Comparison of ENCODE assay signal across 18 cellular contexts in the genomic region with DNA sequence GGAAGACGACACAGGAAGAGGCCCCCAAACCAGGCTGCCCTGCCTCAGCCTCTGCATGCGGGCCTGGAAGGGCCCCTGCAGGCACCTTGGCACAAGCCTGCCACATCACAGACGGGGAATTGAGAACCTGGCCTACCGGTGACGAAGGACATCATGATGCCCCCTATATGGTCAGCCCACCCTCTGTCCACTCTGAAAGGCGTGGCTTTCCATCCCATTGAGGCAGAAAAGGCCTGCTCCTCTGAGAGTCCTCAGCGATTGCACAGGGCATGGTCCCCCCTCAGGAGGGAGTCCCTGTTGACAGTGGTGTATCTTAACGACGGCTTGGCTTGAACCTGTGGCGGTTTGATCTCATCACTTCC. TPM values are rescaled to one million over a fixed set of nuclear protein-coding genes. Genes with fewer than 3 reads are reported as not detected.
DNase-seq lines count a peak whose midpoint lies in the region; ATAC-seq, FAIRE-seq and TF ChIP-seq lines count a peak whose summit lies in the region.
"Had no signal": no experiment of that assay in that cellular context is flagged by ENCODE, and none has a peak within 500 bp of the region (broad histone marks: within the 10 kb centered on the region; RNA-seq: fewer than 3 reads in every experiment).

No MANE protein-coding gene starts in this region.

- H3K9me3 ChIP-seq in right atrium auricular region, result no peaks in the 10 kb centered on the region
- peaks cover 17% of the 10 kb centered on the region for H3K9me3 ChIP-seq in WERI-Rb-1 (ENCODE audit: severe bottlenecking)
- no peaks in the 10 kb centered on the region for H3K9me3 ChIP-seq in kidney (ENCODE audit: control insufficient read depth in 1 of 2, low read length in 2 of 2)
- H3K9me3 ChIP-seq in tibial artery, result no peaks in the 10 kb centered on the region
- H3K9me3 ChIP-seq: A549 had no signal

- H3K4me1 ChIP-seq in right atrium auricular region (no peaks in the 10 kb centered on the region), kidney (ENCODE audit: control insufficient read depth in 1 of 2, insufficient read depth in 1 of 2, low read depth in 1 of 2, low read length in 2 of 2) (no peaks in the 10 kb centered on the region), tibial artery (no peaks in the 10 kb centered on the region)
- H3K4me1 ChIP-seq: A549, BE2C had no signal

- H3K27ac ChIP-seq in right atrium auricular region (no peak overlapping the region), WERI-Rb-1 (no peak overlapping the region), kidney (ENCODE audit: low read depth in 2 of 2, low read length in 2 of 2) (no peak overlapping the region), tibial artery (no peak overlapping the region)
- H3K27ac ChIP-seq: A549, C4-2B, GM23248 had no signal

- no peak overlapping the region for H3K9ac ChIP-seq in kidney (ENCODE audit: low read length in 2 of 2)
- H3K9ac ChIP-seq: GM23248 had no signal

- H3K36me3 ChIP-seq in right atrium auricular region (no peaks in the 10 kb centered on the region), WERI-Rb-1 (no peaks in the 10 kb centered on the region), kidney (ENCODE audit: control insufficient read depth in 1 of 2, insufficient read depth in 2 of 2, low read length in 2 of 2) (no peaks in the 10 kb centered on the region), tibial artery (no peaks in the 10 kb centered on the region)
- H3K36me3 ChIP-seq: BE2C had no signal

- intact Hi-C loops in left cardiac atrium (cut with DNase I), result no loop called here
- intact Hi-C loops in kidney (cut with DNase I), result no loop called here
- intact Hi-C loops in tibial artery (cut with DNase I; ENCODE audit: low total_unique reads), result no loop called here

- TF ChIP-seq CTCF in right atrium auricular region (IDR thresholded peaks at IDR 0.05) (no peak), WERI-Rb-1 (IDR thresholded peaks at IDR 0.05; ENCODE audit: low read depth, low read length) (no peak), kidney (IDR thresholded peaks at IDR 0.05; ENCODE audit: borderline replicate concordance, extremely low read depth, insufficient read depth) (no peak), tibial artery (IDR thresholded peaks at IDR 0.05) (no peak)

- H3K27me3 ChIP-seq in right atrium auricular region, result no peaks in the 10 kb centered on the region
- H3K27me3 ChIP-seq in WERI-Rb-1 (ENCODE audit: insufficient read depth, low read depth, severe bottlenecking), result no peaks in the 10 kb centered on the region
- peaks cover 0 to 27% of the 10 kb centered on the region in 2 donors for H3K27me3 ChIP-seq in tibial artery

- DNase-seq in left cardiac atrium (peak; percentile 8), right atrium auricular region (ENCODE audit: low spot score) (no peak), WERI-Rb-1 (peak; percentile 3), kidney (peak; percentile 37), tibial artery (peak; percentile 2 to 16), cerebellum (ENCODE audit: low spot score) (no peak)
- no peak for DNase-seq in central memory CD4-positive, alpha-beta T cell
- DNase-seq: CD4-positive, alpha-beta memory T cell; DMS79; GM23248 had no signal

- H3K4me3 ChIP-seq in right atrium auricular region (no peak overlapping the region), WERI-Rb-1 (ENCODE audit: low read depth, low read length) (no peak overlapping the region), kidney (ENCODE audit: low read length in 2 of 2) (no peak overlapping the region), tibial artery (no peak overlapping the region)
- H3K4me3 ChIP-seq: A549, GM12878, GM23248 had no signal

- FAIRE-seq in kidney (lab: Jason Lieb, UNC), result no peak
- FAIRE-seq: A549, GM12878, H54 had no signal

- no peak for ATAC-seq in left cardiac atrium
- ATAC-seq: A549, GM12878 had no signal

RNA-seq across cellular contexts. Expression of a gene that starts 11.4 kb away (rescaled TPM):
- total RNA-seq in left cardiac atrium (not detected), right atrium auricular region (not detected), kidney (not detected), cerebellum (not detected)
- not detected for polyA plus RNA-seq in kidney (ENCODE audit: insufficient read depth, low read depth, low replicate concordance)
- total RNA-seq: CD4-positive, alpha-beta memory T cell; G401; GM12878; GM23248; HT-29 had no signal
- polyA plus RNA-seq: A549; AG04450; CD4-positive, alpha-beta memory T cell; GM12878; GM23248 had no signal

RNA-seq across cellular contexts. Expression of a gene that starts 22.7 kb away (rescaled TPM):
- not detected for total RNA-seq in left cardiac atrium
- not detected for total RNA-seq in right atrium auricular region
- not detected for total RNA-seq in kidney
- not detected for polyA plus RNA-seq in kidney (ENCODE audit: insufficient read depth, low read depth, low replicate concordance)
- total RNA-seq in cerebellum, result not detected
- total RNA-seq: CD4-positive, alpha-beta memory T cell; G401; GM12878; GM23248; HT-29 had no signal
- polyA plus RNA-seq: A549; AG04450; CD4-positive, alpha-beta memory T cell; GM12878; GM23248 had no signal

RNA-seq across cellular contexts. Expression of a gene that starts 30.0 kb away (rescaled TPM):
- total RNA-seq in left cardiac atrium, result not detected
- not detected for total RNA-seq in right atrium auricular region
- not detected for total RNA-seq in kidney
- polyA plus RNA-seq in kidney (ENCODE audit: insufficient read depth, low read depth, low replicate concordance), result not detected
- not detected for total RNA-seq in cerebellum
- total RNA-seq: CD4-positive, alpha-beta memory T cell; G401; GM12878; GM23248; HT-29 had no signal
- polyA plus RNA-seq: A549; AG04450; CD4-positive, alpha-beta memory T cell; GM12878; GM23248 had no signal

RNA-seq across cellular contexts. Expression of a gene that starts 44.9 kb away (rescaled TPM):
- total RNA-seq in left cardiac atrium (not detected), right atrium auricular region (not detected), kidney (not detected), cerebellum (not detected)
- polyA plus RNA-seq in kidney (ENCODE audit: insufficient read depth, low read depth, low replicate concordance), result not detected
- total RNA-seq: CD4-positive, alpha-beta memory T cell; G401; GM12878; GM23248; HT-29 had no signal
- polyA plus RNA-seq: A549; AG04450; CD4-positive, alpha-beta memory T cell; GM12878; GM23248 had no signal

RNA-seq across cellular contexts. Expression of a gene that starts 51.8 kb away (rescaled TPM):
- total RNA-seq in left cardiac atrium, result not detected
- not detected for total RNA-seq in right atrium auricular region
- not detected for total RNA-seq in kidney
- polyA plus RNA-seq in kidney (ENCODE audit: insufficient read depth, low read depth, low replicate concordance), result not detected
- total RNA-seq in cerebellum, result not detected
- total RNA-seq: CD4-positive, alpha-beta memory T cell; G401; GM12878; GM23248; HT-29 had no signal
- polyA plus RNA-seq: A549; AG04450; CD4-positive, alpha-beta memory T cell; GM12878; GM23248 had no signal

Comparison
In these comparisons a context has a peak if more than half of its experiments do, and no peak if none do; other contexts are left out.
1. DNase-seq: peak in left cardiac atrium (single experiment), WERI-Rb-1 (single experiment), kidney (single experiment) and tibial artery (2 of 2); none in right atrium auricular region (single experiment), cerebellum (single experiment) and central memory CD4-positive, alpha-beta T cell (single experiment).